ENCODE assay signal across 1 cellular context in the genomic region with DNA sequence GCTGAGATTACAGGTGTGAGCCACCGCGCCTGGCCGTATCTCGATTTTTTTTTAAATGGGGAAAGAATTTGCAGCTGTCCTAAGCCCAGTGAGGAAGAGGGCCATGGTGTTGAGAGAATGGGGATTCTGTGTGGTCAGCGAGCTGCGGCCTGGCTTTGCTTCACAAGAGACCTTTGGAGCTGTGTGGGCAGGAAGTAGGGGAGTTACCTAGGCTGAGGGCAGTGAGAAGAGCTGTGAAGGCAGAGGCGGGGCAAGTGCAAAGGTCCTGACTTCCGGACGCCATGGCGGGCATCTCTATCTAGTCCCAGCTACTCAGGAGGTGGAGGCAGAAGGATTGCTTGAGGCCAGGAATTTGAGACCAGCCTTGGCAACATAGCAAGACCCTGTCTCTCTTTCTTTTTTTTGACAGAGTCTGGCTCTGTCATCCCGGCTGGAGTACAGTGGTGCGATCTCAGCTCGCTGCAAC.
TF ChIP-seq lines count a peak whose summit lies in the region.

No MANE protein-coding gene starts in this region.

TF ChIP-seq in HepG2, 621 proteins besides CTCF, POLR2A, EP300 and RAD21 (continued from another document and continues in another):
- TF ChIP-seq, protein P1, sequence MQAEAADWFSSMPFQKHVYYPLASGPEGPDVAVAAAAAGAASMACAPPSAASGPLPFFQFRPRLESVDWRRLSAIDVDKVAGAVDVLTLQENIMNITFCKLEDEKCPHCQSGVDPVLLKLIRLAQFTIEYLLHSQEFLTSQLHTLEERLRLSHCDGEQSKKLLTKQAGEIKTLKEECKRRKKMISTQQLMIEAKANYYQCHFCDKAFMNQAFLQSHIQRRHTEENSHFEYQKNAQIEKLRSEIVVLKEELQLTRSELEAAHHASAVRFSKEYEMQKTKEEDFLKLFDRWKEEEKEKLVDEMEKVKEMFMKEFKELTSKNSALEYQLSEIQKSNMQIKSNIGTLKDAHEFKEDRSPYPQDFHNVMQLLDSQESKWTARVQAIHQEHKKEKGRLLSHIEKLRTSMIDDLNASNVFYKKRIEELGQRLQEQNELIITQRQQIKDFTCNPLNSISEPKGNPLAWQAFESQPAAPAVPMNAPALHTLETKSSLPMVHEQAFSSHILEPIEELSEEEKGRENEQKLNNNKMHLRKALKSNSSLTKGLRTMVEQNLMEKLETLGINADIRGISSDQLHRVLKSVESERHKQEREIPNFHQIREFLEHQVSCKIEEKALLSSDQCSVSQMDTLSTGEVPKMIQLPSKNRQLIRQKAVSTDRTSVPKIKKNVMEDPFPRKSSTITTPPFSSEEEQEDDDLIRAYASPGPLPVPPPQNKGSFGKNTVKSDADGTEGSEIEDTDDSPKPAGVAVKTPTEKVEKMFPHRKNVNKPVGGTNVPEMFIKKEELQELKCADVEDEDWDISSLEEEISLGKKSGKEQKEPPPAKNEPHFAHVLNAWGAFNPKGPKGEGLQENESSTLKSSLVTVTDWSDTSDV (CRISPR knock-in tag; IDR thresholded peaks at IDR 0.05), result no peak
- TF ChIP-seq, protein P2, sequence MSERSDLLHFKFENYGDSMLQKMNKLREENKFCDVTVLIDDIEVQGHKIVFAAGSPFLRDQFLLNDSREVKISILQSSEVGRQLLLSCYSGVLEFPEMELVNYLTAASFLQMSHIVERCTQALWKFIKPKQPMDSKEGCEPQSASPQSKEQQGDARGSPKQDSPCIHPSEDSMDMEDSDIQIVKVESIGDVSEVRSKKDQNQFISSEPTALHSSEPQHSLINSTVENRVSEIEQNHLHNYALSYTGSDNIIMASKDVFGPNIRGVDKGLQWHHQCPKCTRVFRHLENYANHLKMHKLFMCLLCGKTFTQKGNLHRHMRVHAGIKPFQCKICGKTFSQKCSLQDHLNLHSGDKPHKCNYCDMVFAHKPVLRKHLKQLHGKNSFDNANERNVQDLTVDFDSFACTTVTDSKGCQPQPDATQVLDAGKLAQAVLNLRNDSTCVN (CRISPR knock-in tag; IDR thresholded peaks at IDR 0.05; ENCODE audit: borderline replicate concordance), result no peak
- TF ChIP-seq ZFX (CRISPR knock-in tag; IDR thresholded peaks at IDR 0.05; ENCODE audit: low read depth) (peak; percentile 92), ZNF546 (CRISPR knock-in tag; conservative IDR thresholded peaks at IDR 0.05) (no peak), EED (CRISPR knock-in tag; IDR thresholded peaks at IDR 0.05) (no peak), TBX3 (IDR thresholded peaks at IDR 0.05; ENCODE audit: borderline replicate concordance) (no peak), DMAP1 (CRISPR knock-in tag; IDR thresholded peaks at IDR 0.05) (peak; percentile 46; the same call in 1 of the 2 replicates), CCAR2 (optimal IDR thresholded peaks at IDR 0.05; ENCODE audit: low read depth, low read length) (no peak), XRCC5 (optimal IDR thresholded peaks at IDR 0.05; ENCODE audit: low read length) (peak; percentile 24), ZNF562 (CRISPR knock-in tag; IDR thresholded peaks at IDR 0.05; ENCODE audit: borderline replicate concordance) (no peak), ZC3H4 (CRISPR knock-in tag; IDR thresholded peaks at IDR 0.05; ENCODE audit: borderline replicate concordance) (no peak), ZNF557 (CRISPR knock-in tag; IDR thresholded peaks at IDR 0.05) (peak; percentile 43; the same call in 1 of the 2 replicates)
- TF ChIP-seq, protein P3, sequence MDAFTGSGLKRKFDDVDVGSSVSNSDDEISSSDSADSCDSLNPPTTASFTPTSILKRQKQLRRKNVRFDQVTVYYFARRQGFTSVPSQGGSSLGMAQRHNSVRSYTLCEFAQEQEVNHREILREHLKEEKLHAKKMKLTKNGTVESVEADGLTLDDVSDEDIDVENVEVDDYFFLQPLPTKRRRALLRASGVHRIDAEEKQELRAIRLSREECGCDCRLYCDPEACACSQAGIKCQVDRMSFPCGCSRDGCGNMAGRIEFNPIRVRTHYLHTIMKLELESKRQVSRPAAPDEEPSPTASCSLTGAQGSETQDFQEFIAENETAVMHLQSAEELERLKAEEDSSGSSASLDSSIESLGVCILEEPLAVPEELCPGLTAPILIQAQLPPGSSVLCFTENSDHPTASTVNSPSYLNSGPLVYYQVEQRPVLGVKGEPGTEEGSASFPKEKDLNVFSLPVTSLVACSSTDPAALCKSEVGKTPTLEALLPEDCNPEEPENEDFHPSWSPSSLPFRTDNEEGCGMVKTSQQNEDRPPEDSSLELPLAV (CRISPR knock-in tag; conservative IDR thresholded peaks at IDR 0.05; ENCODE audit: low read depth), result no peak
- TF ChIP-seq, protein P4, sequence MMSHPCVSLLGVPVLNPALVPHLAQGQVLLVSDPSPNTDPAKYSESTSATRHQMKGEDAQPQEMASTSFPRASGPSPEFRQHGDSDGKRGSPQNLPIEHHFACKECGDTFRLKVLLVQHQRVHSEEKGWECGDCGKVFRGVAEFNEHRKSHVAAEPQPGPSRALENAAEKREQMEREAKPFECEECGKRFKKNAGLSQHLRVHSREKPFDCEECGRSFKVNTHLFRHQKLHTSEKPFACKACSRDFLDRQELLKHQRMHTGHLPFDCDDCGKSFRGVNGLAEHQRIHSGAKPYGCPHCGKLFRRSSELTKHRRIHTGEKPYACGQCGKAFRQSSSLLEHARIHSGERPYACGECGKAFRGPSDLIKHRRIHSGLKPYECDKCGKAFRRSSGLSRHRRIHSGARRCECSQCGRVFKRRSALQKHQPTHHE (CRISPR knock-in tag; IDR thresholded peaks at IDR 0.05; ENCODE audit: borderline replicate concordance), result no peak
- TF ChIP-seq, protein P5, sequence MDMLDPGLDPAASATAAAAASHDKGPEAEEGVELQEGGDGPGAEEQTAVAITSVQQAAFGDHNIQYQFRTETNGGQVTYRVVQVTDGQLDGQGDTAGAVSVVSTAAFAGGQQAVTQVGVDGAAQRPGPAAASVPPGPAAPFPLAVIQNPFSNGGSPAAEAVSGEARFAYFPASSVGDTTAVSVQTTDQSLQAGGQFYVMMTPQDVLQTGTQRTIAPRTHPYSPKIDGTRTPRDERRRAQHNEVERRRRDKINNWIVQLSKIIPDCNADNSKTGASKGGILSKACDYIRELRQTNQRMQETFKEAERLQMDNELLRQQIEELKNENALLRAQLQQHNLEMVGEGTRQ (IDR thresholded peaks at IDR 0.05; ENCODE audit: low read depth, low read length), result no peak
- TF ChIP-seq, protein P5 (CRISPR knock-in tag; IDR thresholded peaks at IDR 0.05; ENCODE audit: borderline replicate concordance), result no peak
- TF ChIP-seq, protein P6, sequence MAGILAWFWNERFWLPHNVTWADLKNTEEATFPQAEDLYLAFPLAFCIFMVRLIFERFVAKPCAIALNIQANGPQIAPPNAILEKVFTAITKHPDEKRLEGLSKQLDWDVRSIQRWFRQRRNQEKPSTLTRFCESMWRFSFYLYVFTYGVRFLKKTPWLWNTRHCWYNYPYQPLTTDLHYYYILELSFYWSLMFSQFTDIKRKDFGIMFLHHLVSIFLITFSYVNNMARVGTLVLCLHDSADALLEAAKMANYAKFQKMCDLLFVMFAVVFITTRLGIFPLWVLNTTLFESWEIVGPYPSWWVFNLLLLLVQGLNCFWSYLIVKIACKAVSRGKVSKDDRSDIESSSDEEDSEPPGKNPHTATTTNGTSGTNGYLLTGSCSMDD (CRISPR knock-in tag; IDR thresholded peaks at IDR 0.05), result no peak
- TF ChIP-seq, protein P7, sequence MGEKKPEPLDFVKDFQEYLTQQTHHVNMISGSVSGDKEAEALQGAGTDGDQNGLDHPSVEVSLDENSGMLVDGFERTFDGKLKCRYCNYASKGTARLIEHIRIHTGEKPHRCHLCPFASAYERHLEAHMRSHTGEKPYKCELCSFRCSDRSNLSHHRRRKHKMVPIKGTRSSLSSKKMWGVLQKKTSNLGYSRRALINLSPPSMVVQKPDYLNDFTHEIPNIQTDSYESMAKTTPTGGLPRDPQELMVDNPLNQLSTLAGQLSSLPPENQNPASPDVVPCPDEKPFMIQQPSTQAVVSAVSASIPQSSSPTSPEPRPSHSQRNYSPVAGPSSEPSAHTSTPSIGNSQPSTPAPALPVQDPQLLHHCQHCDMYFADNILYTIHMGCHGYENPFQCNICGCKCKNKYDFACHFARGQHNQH (CRISPR knock-in tag; IDR thresholded peaks at IDR 0.05), result peak; percentile 42; the same call in 1 of the 2 replicates
- TF ChIP-seq, protein P8, sequence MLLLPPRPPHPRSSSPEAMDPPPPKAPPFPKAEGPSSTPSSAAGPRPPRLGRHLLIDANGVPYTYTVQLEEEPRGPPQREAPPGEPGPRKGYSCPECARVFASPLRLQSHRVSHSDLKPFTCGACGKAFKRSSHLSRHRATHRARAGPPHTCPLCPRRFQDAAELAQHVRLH (CRISPR knock-in tag; IDR thresholded peaks at IDR 0.05; ENCODE audit: borderline replicate concordance, low read depth), result no peak
- TF ChIP-seq, protein P9, sequence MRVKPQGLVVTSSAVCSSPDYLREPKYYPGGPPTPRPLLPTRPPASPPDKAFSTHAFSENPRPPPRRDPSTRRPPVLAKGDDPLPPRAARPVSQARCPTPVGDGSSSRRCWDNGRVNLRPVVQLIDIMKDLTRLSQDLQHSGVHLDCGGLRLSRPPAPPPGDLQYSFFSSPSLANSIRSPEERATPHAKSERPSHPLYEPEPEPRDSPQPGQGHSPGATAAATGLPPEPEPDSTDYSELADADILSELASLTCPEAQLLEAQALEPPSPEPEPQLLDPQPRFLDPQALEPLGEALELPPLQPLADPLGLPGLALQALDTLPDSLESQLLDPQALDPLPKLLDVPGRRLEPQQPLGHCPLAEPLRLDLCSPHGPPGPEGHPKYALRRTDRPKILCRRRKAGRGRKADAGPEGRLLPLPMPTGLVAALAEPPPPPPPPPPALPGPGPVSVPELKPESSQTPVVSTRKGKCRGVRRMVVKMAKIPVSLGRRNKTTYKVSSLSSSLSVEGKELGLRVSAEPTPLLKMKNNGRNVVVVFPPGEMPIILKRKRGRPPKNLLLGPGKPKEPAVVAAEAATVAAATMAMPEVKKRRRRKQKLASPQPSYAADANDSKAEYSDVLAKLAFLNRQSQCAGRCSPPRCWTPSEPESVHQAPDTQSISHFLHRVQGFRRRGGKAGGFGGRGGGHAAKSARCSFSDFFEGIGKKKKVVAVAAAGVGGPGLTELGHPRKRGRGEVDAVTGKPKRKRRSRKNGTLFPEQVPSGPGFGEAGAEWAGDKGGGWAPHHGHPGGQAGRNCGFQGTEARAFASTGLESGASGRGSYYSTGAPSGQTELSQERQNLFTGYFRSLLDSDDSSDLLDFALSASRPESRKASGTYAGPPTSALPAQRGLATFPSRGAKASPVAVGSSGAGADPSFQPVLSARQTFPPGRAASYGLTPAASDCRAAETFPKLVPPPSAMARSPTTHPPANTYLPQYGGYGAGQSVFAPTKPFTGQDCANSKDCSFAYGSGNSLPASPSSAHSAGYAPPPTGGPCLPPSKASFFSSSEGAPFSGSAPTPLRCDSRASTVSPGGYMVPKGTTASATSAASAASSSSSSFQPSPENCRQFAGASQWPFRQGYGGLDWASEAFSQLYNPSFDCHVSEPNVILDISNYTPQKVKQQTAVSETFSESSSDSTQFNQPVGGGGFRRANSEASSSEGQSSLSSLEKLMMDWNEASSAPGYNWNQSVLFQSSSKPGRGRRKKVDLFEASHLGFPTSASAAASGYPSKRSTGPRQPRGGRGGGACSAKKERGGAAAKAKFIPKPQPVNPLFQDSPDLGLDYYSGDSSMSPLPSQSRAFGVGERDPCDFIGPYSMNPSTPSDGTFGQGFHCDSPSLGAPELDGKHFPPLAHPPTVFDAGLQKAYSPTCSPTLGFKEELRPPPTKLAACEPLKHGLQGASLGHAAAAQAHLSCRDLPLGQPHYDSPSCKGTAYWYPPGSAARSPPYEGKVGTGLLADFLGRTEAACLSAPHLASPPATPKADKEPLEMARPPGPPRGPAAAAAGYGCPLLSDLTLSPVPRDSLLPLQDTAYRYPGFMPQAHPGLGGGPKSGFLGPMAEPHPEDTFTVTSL (CRISPR knock-in tag; IDR thresholded peaks at IDR 0.05; ENCODE audit: borderline replicate concordance), result no peak
- TF ChIP-seq, protein P10, sequence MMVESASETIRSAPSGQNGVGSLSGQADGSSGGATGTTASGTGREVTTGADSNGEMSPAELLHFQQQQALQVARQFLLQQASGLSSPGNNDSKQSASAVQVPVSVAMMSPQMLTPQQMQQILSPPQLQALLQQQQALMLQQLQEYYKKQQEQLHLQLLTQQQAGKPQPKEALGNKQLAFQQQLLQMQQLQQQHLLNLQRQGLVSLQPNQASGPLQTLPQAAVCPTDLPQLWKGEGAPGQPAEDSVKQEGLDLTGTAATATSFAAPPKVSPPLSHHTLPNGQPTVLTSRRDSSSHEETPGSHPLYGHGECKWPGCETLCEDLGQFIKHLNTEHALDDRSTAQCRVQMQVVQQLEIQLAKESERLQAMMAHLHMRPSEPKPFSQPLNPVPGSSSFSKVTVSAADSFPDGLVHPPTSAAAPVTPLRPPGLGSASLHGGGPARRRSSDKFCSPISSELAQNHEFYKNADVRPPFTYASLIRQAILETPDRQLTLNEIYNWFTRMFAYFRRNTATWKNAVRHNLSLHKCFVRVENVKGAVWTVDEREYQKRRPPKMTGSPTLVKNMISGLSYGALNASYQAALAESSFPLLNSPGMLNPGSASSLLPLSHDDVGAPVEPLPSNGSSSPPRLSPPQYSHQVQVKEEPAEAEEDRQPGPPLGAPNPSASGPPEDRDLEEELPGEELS (CRISPR knock-in tag; IDR thresholded peaks at IDR 0.05), result peak; percentile 40; the same call in 1 of the 2 replicates
- TF ChIP-seq, protein P11, sequence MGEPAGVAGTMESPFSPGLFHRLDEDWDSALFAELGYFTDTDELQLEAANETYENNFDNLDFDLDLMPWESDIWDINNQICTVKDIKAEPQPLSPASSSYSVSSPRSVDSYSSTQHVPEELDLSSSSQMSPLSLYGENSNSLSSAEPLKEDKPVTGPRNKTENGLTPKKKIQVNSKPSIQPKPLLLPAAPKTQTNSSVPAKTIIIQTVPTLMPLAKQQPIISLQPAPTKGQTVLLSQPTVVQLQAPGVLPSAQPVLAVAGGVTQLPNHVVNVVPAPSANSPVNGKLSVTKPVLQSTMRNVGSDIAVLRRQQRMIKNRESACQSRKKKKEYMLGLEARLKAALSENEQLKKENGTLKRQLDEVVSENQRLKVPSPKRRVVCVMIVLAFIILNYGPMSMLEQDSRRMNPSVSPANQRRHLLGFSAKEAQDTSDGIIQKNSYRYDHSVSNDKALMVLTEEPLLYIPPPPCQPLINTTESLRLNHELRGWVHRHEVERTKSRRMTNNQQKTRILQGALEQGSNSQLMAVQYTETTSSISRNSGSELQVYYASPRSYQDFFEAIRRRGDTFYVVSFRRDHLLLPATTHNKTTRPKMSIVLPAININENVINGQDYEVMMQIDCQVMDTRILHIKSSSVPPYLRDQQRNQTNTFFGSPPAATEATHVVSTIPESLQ (CRISPR knock-in tag; conservative IDR thresholded peaks at IDR 0.05), result no peak
